In the genomic region with DNA sequence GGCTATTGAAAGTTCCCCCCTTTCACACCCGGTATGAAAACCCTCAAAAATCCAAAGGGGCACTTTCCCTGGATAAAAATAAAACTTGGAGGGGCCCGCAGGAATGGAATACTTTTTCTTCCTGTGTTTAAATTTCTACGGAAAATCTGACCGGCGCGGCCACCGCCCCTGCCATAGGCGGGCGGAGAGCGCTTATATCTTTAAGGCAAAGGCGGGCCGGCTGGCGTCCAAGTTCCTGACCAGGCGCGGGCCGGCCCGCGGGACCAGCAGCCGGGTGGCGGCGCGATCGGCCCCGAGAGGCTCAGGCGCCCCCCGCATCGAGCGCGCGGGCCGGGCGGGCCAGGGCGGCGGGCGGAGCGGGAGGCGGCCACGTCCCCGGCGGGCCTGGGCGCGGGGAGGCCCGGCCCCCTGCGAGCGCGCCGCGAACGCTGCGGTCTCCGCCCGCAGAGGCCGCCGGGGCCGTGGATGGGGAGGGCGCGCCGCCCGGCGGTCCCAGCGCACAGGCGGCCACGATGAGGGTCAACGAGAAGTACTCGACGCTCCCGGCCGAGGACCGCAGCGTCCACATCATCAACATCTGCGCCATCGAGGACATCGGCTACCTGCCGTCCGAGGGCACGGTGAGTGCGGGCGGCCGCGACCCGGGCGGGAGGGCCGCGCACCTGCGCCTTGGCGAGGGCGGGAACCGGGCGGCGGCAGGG, we compare ENCODE assay signal across 13 cellular contexts. TPM values are rescaled to one million over a fixed set of nuclear protein-coding genes. Genes with fewer than 3 reads are reported as not detected.
DNase-seq lines count a peak whose midpoint lies in the region; ATAC-seq and TF ChIP-seq lines count a peak whose summit lies in the region.
"Had no signal": no experiment of that assay in that cellular context is flagged by ENCODE, and none has a peak within 500 bp of the region (broad histone marks: within the 10 kb centered on the region; RNA-seq: fewer than 3 reads in every experiment).

A gene (plus strand): TSS at position 223 of the 701 bp plus-strand sequence. CDS start 290 bp downstream, at position 513.

- H3K27ac ChIP-seq in A673 (ENCODE audit: low read depth, low read length, poor library complexity, severe bottlenecking) (no peak within 1 kb of the TSS), Panc1 (ENCODE audit: low read length) (no peak within 1 kb of the TSS)
- H3K27ac ChIP-seq: C4-2B had no signal

- CTCF ChIA-PET in A673 (lab: Charles Lee): interaction anchor here (0.6 kb wide), 1 partner anchor 183 kb away, joined by 4 read pairs; no protein-coding TSS in a partner anchor
- CTCF ChIA-PET in Panc1 (lab: Charles Lee): no interaction called here

- in situ Hi-C loops in Panc1 (cut with HindIII; ENCODE audit: low pct_unique_long_range_greater_than_20kb, low sequenced_read_pairs): no loop called here

- POLR2A ChIA-PET in A673 (lab: Charles Lee; ENCODE audit: low non-redundant PET) (no interaction called here), Panc1 (lab: Charles Lee) (interaction anchor here (0.6 kb wide), 1 partner anchor 905 kb away, joined by 3 read pairs; no protein-coding TSS in a partner anchor)

- no peak for TF ChIP-seq CTCF in A673 (conservative IDR thresholded peaks at IDR 0.05; ENCODE audit: low read depth, low read length)
- no peak; the same call in 1 of the 2 replicates for TF ChIP-seq CTCF in Panc1 (IDR thresholded peaks at IDR 0.05)
- no peak for TF ChIP-seq CTCF in omental fat pad (IDR thresholded peaks at IDR 0.05)

- BruUV-seq in A673 (replicated peaks; lab: Mats Ljungman, UMichigan): no TSS peak
- no TSS peak for BruUV-seq in Panc1 (replicated peaks; lab: Mats Ljungman, UMichigan)

- intact Hi-C loops in A673 (cut with micrococcal nuclease; ENCODE audit: unreplicated experiment): no loop called here
- intact Hi-C loops in Panc1 (cut with micrococcal nuclease; ENCODE audit: unreplicated experiment): no loop called here
- intact Hi-C loops in left cardiac atrium (cut with DNase I): no loop called here

- peak within 1 kb of the TSS; percentile 15 for H3K4me3 ChIP-seq in A673 (ENCODE audit: low read depth, low read length, poor library complexity, severe bottlenecking)
- H3K4me3 ChIP-seq in Panc1 (ENCODE audit: low read depth in 2 of 2, low read length in 2 of 2): peak within 1 kb of the TSS; percentile 23 to 30; a peak in 3 of 4 replicates
- H3K4me3 ChIP-seq: GM12878 had no signal

- H3K27me3 ChIP-seq in A673 (replicated peaks; ENCODE audit: insufficient read depth, low read depth, low read length, poor library complexity) (peaks cover 75% of the 10 kb centered on the region), Panc1 (ENCODE audit: control insufficient read depth, insufficient read depth, low read length) (peaks cover 18% of the 10 kb centered on the region)

- no peaks in the 10 kb centered on the region for H3K9me3 ChIP-seq in A673 (ENCODE audit: low read depth, low read length, poor library complexity, severe bottlenecking)
- no peaks in the 10 kb centered on the region for H3K9me3 ChIP-seq in Panc1 (ENCODE audit: control insufficient read depth, insufficient read depth, low read depth, low read length)

- peaks cover 5% of the 10 kb centered on the region for H3K4me1 ChIP-seq in A673 (ENCODE audit: insufficient read depth, low read length, poor library complexity, severe bottlenecking)
- H3K4me1 ChIP-seq in Panc1 (ENCODE audit: control insufficient read depth, insufficient read depth, low read length): no peaks in the 10 kb centered on the region

- DNase-seq in A673 (ENCODE audit: low spot score): no peak
- DNase-seq in Panc1 (ENCODE audit: low read depth, low spot score): no peak
- peak; percentile 60 for DNase-seq in left cardiac atrium
- no peak for DNase-seq in omental fat pad (ENCODE audit: low spot score)
- DNase-seq in retina: no peak
- DNase-seq: NCI-H226, nucleus accumbens had no signal

- H3K36me3 ChIP-seq in A673 (ENCODE audit: insufficient read depth, low read length, poor library complexity, severe bottlenecking) (no peaks in the 10 kb centered on the region), Panc1 (ENCODE audit: control insufficient read depth, insufficient read depth, low read length) (no peaks in the 10 kb centered on the region; the same call in 1 of the 2 replicates)

- ATAC-seq in Panc1: peak; percentile 60
- peak; percentile 25 to 55 for ATAC-seq in left cardiac atrium
- ATAC-seq in omental fat pad (ENCODE audit: low FRiP score): peak; percentile 26
- no peak for ATAC-seq in HG02870 (IDR thresholded peaks at IDR 0.05; ENCODE audit: unreplicated experiment)
- no peak for ATAC-seq in GM21717 (IDR thresholded peaks at IDR 0.05; ENCODE audit: unreplicated experiment)
- no peak for ATAC-seq in GM19467 (IDR thresholded peaks at IDR 0.05; ENCODE audit: unreplicated experiment)
- ATAC-seq: GM12878 had no signal

RNA-seq across cellular contexts. Expression of the gene that starts here (rescaled TPM):
- total RNA-seq in A673 (2021) (0.59 and 0.90 TPM in 2 replicates), Panc1 (2021; ENCODE audit: unreplicated experiment) (2.3 TPM), left cardiac atrium (10 to 100 TPM in 1 of 2 donors, 1 to 10 TPM in 1; 9.8 to 14.2 TPM), omental fat pad (10 to 100 TPM in 1 of 4 donors, 1 to 10 TPM in 3; 1.7 to 13.9 (median 5.3) TPM)
- 1.6 TPM for polyA plus RNA-seq in Panc1 (2012; ENCODE audit: insufficient read length)
- total RNA-seq: activated naive CD8-positive, alpha-beta T cell treated with anti-CD3 and anti-CD28 coated beads, Interleukin-2, amount 10 ng/mL, durations not matched to agents 7 days and 5 days had no signal

Comparison
In these comparisons a context has a peak if more than half of its experiments do, and no peak if none do; other contexts are left out.
1. ATAC-seq: peak in Panc1 (single experiment), left cardiac atrium (2 of 2) and omental fat pad (single experiment); none in HG02870 (single experiment), GM21717 (single experiment) and GM19467 (single experiment).